Comparison of ENCODE assay signal across 11 cellular contexts in genomic region chr5:102294996-102295395, GRCh38. TPM values are rescaled to one million over a fixed set of nuclear protein-coding genes. Genes with fewer than 3 reads are reported as not detected.
DNase-seq lines count a peak whose midpoint lies in the region; ATAC-seq and TF ChIP-seq lines count a peak whose summit lies in the region.
"Had no signal": no experiment of that assay in that cellular context is flagged by ENCODE, and none has a peak within 500 bp of the region (broad histone marks: within the 10 kb centered on the region; RNA-seq: fewer than 3 reads in every experiment).

No MANE protein-coding gene starts in this region.

- H3K27me3 Mint-ChIP-seq in activated T-cell treated with anti-CD3 and anti-CD28 coated beads, Interleukin-2, amount 50 U/mL, for 72 hours (ENCODE audit: low read depth): peaks cover 11% of the 10 kb centered on the region
- peaks cover 5% of the 10 kb centered on the region for H3K27me3 Mint-ChIP-seq in T-helper 17 cell
- H3K27me3 Mint-ChIP-seq in type B pancreatic cell: peaks cover 7% of the 10 kb centered on the region

- H3K27ac Mint-ChIP-seq in activated T-cell treated with anti-CD3 and anti-CD28 coated beads, Interleukin-2, amount 50 U/mL, for 72 hours: no peak overlapping the region
- H3K27ac Mint-ChIP-seq in T-helper 17 cell: no peak overlapping the region
- peak overlapping the region; percentile 3 for H3K27ac Mint-ChIP-seq in type B pancreatic cell
- H3K27ac Mint-ChIP-seq: HFFc6 had no signal

- no peaks in the 10 kb centered on the region for H3K36me3 ChIP-seq in MG63

- H3K36me3 Mint-ChIP-seq in activated T-cell treated with anti-CD3 and anti-CD28 coated beads, Interleukin-2, amount 50 U/mL, for 72 hours (ENCODE audit: insufficient read depth in 2 of 2): no peaks in the 10 kb centered on the region
- H3K36me3 Mint-ChIP-seq in T-helper 17 cell (ENCODE audit: low read depth) (no peaks in the 10 kb centered on the region), type B pancreatic cell (no peaks in the 10 kb centered on the region)

- TF ChIP-seq CTCF in type B pancreatic cell (conservative IDR thresholded peaks at IDR 0.05): no peak

- no peak for DNase-seq in activated T-cell treated with anti-CD3 and anti-CD28 coated beads, Interleukin-2, amount 50 U/mL, for 72 hours
- DNase-seq in activated T-cell treated with anti-CD3 and anti-CD28 coated beads for 4 hours: no peak
- no peak for DNase-seq in T-helper 17 cell
- DNase-seq in iPS-NIHi11 (ENCODE audit: low spot score): peak; percentile 8
- DNase-seq in type B pancreatic cell (ENCODE audit: extremely low spot score, unreplicated experiment): no peak
- no peak for DNase-seq in germinal center (ENCODE audit: low spot score)
- DNase-seq in NCI-H146 treated with DMSO at 0.1 percent for 48 hours (lab: John Stamatoyannopoulos, UW; ENCODE audit: unreplicated experiment): no peak
- no peak for DNase-seq in MG63
- DNase-seq: activated effector memory CD4-positive, alpha-beta T cell treated with anti-CD3 and anti-CD28 coated beads, Interleukin-2, amount 50 U/mL, for 16 hours; HFFc6 had no signal

- H3K4me3 ChIP-seq in MG63: no peak overlapping the region

- H3K9me3 Mint-ChIP-seq in activated T-cell treated with anti-CD3 and anti-CD28 coated beads, Interleukin-2, amount 50 U/mL, for 72 hours: no peaks in the 10 kb centered on the region
- H3K9me3 Mint-ChIP-seq in type B pancreatic cell: no peaks in the 10 kb centered on the region

- H3K9me3 ChIP-seq in T-helper 17 cell (ENCODE audit: control insufficient read depth, low read length, poor library complexity, severe bottlenecking) (no peaks in the 10 kb centered on the region), MG63 (no peaks in the 10 kb centered on the region)

- peaks cover 17% of the 10 kb centered on the region for H3K4me1 Mint-ChIP-seq in activated T-cell treated with anti-CD3 and anti-CD28 coated beads, Interleukin-2, amount 50 U/mL, for 72 hours (ENCODE audit: low read depth)
- H3K4me1 Mint-ChIP-seq in T-helper 17 cell (peaks cover 11% of the 10 kb centered on the region), type B pancreatic cell (ENCODE audit: unreplicated experiment) (peaks cover 8% of the 10 kb centered on the region)

- peaks cover 10% of the 10 kb centered on the region for H3K27me3 ChIP-seq in MG63

- ATAC-seq in activated T-cell treated with anti-CD3 and anti-CD28 coated beads, Interleukin-2, amount 50 U/mL, for 72 hours (replicated peaks in 1 of 2): no peak
- no peak for ATAC-seq in T-helper 17 cell

- H3K4me3 Mint-ChIP-seq in activated T-cell treated with anti-CD3 and anti-CD28 coated beads, Interleukin-2, amount 50 U/mL, for 72 hours: peak overlapping the region; percentile 82 to 84
- H3K4me3 Mint-ChIP-seq in T-helper 17 cell: peak overlapping the region; percentile 87
- H3K4me3 Mint-ChIP-seq in type B pancreatic cell: peak overlapping the region; percentile 96
- H3K4me3 Mint-ChIP-seq: HFFc6 had no signal

RNA-seq across cellular contexts. Expression of gene SLCO4C1, which starts 1.1 kb away (rescaled TPM):
- under 1 TPM; 0.22 to 0.79 TPM for total RNA-seq in activated T-cell treated with anti-CD3 and anti-CD28 coated beads, Interleukin-2, amount 50 U/mL, for 72 hours
- total RNA-seq in T-helper 17 cell (under 1 TPM; 0.13 to 0.17 TPM), type B pancreatic cell (ENCODE audit: low replicate concordance) (4.6 and 11.0 TPM in 2 replicates)
- total RNA-seq in MG63 (2014; rRNA removed; shearing (Covaris generic); ENCODE audit: low replicate concordance): not detected in 2 replicates
- total RNA-seq: endothelial cell of umbilical vein, HFFc6 had no signal
